ENCODE assay signal across 1 cellular context in the genomic region with DNA sequence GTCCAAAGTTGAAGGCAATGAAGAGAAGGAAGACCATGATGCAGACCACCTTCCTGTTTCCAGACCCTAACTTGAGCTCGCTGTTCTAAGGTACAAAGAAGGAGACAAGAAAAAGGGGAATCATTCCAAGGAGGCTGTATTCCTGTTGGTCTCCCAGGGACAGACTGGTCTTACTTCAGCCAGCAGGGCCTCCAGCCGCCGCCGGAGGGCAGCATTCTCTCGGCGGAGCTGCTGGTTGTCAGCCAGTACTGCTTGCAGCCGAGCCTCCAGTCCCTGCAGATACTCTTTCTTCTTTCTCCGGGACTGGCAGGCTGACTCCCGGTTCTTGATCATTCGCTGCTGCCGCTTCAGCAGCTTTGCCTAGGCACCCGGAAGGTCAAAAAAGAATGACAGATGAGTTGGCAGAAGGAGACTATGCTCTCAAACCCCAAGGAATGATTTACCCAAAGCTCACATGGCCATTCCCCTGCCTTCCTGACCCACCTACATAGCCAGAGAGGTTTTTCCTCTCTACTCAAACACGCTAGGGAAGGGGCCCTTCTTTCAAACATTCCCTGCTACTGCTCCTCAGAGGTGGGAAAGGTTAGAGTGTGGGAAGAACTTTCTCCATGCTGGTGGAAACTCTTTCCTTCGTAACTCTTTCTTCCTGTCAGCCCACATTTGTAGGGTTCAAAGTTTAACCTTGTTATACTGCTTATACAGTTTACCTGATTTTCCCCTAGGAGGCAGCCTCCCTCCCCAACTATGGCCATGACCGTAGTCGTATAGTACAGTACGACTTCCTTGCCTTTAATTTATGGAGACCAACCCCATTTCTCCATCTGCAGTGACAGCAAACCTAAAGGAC.
TF ChIP-seq lines count a peak whose summit lies in the region.

No MANE protein-coding gene starts in this region.

TF ChIP-seq in HepG2, 621 proteins besides CTCF, POLR2A, EP300 and RAD21 (continued from another document and continues in another):
- TF ChIP-seq, protein P1, sequence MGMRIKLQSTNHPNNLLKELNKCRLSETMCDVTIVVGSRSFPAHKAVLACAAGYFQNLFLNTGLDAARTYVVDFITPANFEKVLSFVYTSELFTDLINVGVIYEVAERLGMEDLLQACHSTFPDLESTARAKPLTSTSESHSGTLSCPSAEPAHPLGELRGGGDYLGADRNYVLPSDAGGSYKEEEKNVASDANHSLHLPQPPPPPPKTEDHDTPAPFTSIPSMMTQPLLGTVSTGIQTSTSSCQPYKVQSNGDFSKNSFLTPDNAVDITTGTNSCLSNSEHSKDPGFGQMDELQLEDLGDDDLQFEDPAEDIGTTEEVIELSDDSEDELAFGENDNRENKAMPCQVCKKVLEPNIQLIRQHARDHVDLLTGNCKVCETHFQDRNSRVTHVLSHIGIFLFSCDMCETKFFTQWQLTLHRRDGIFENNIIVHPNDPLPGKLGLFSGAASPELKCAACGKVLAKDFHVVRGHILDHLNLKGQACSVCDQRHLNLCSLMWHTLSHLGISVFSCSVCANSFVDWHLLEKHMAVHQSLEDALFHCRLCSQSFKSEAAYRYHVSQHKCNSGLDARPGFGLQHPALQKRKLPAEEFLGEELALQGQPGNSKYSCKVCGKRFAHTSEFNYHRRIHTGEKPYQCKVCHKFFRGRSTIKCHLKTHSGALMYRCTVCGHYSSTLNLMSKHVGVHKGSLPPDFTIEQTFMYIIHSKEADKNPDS (CRISPR knock-in tag; IDR thresholded peaks at IDR 0.05) = no peak
- TF ChIP-seq KDM6A (CRISPR knock-in tag; IDR thresholded peaks at IDR 0.05; ENCODE audit: low read depth) (no peak), CBFB (CRISPR knock-in tag; IDR thresholded peaks at IDR 0.05) (peak; percentile 27; the same call in 1 of the 2 replicates), ZNF644 (CRISPR knock-in tag; IDR thresholded peaks at IDR 0.05; ENCODE audit: low read depth) (peak; percentile 40; the same call in 1 of the 2 replicates), IKZF4 (CRISPR knock-in tag; IDR thresholded peaks at IDR 0.05; ENCODE audit: borderline replicate concordance, low read depth, not compliant biosample characterization) (no peak), CREBL2 (CRISPR knock-in tag; IDR thresholded peaks at IDR 0.05; ENCODE audit: borderline replicate concordance) (no peak), ZNF777 (CRISPR knock-in tag; IDR thresholded peaks at IDR 0.05) (peak; percentile 74), KDM2A (CRISPR knock-in tag; IDR thresholded peaks at IDR 0.05; ENCODE audit: borderline replicate concordance, low read depth) (peak; percentile 85), ATAD3A (CRISPR knock-in tag; IDR thresholded peaks at IDR 0.05) (no peak), ZNF12 (CRISPR knock-in tag; IDR thresholded peaks at IDR 0.05) (0 out of 2 replicates have a peak, but pooled peaks have one; percentile 33), ZNF605 (CRISPR knock-in tag; IDR thresholded peaks at IDR 0.05) (peak; percentile 44; the same call in 1 of the 2 replicates), NFYC (CRISPR knock-in tag; IDR thresholded peaks at IDR 0.05) (peak; percentile 30; the same call in 1 of the 2 replicates), ERF (CRISPR knock-in tag; IDR thresholded peaks at IDR 0.05) (peak; percentile 86), POLR2G (IDR thresholded peaks at IDR 0.05; ENCODE audit: low read depth, low read length) (peak; percentile 72), SNAI1 (CRISPR knock-in tag; IDR thresholded peaks at IDR 0.05; ENCODE audit: borderline replicate concordance) (no peak), MED13 (CRISPR knock-in tag; IDR thresholded peaks at IDR 0.05) (peak; percentile 72; the same call in 1 of the 2 replicates), MIER2 (CRISPR knock-in tag; IDR thresholded peaks at IDR 0.05) (0 out of 2 replicates have a peak, but pooled peaks have one; percentile 44), PRPF4 (IDR thresholded peaks at IDR 0.05; ENCODE audit: low read depth, low read length, poor library complexity, severe bottlenecking) (no peak), ZBTB42 (CRISPR knock-in tag; IDR thresholded peaks at IDR 0.05) (no peak), HNF4G (IDR thresholded peaks at IDR 0.05; ENCODE audit: borderline replicate concordance, low read depth, low read length) (peak; percentile 71), HNF4G (CRISPR knock-in tag; IDR thresholded peaks at IDR 0.05; ENCODE audit: borderline replicate concordance, low read depth) (peak; percentile 74; the same call in 1 of the 2 replicates), ZNF615 (CRISPR knock-in tag; IDR thresholded peaks at IDR 0.05; ENCODE audit: borderline replicate concordance) (no peak), ZNF451 (CRISPR knock-in tag; IDR thresholded peaks at IDR 0.05) (no peak), PLRG1 (conservative IDR thresholded peaks at IDR 0.05) (no peak), ZNF234 (CRISPR knock-in tag; conservative IDR thresholded peaks at IDR 0.05) (no peak), ZBTB44 (CRISPR knock-in tag; IDR thresholded peaks at IDR 0.05) (no peak), ZNF30 (CRISPR knock-in tag; IDR thresholded peaks at IDR 0.05) (no peak), KDM1A (CRISPR knock-in tag; IDR thresholded peaks at IDR 0.05) (0 out of 2 replicates have a peak, but pooled peaks have one; percentile 11), PAX8 (CRISPR knock-in tag; IDR thresholded peaks at IDR 0.05; ENCODE audit: borderline replicate concordance) (peak; percentile 56; the same call in 1 of the 2 replicates), ZNF180 (CRISPR knock-in tag; IDR thresholded peaks at IDR 0.05; ENCODE audit: borderline replicate concordance, low read depth) (no peak), AGO2 (optimal IDR thresholded peaks at IDR 0.05; ENCODE audit: low read depth, low read length) (no peak), ATF5 (CRISPR knock-in tag; IDR thresholded peaks at IDR 0.05; ENCODE audit: low read depth) (no peak), HMGA1 (CRISPR knock-in tag; conservative IDR thresholded peaks at IDR 0.05) (no peak), GATAD2A (CRISPR knock-in tag; IDR thresholded peaks at IDR 0.05) (peak; percentile 48), TBX3 (IDR thresholded peaks at IDR 0.05; ENCODE audit: borderline replicate concordance) (no peak), NR1H2 (CRISPR knock-in tag; IDR thresholded peaks at IDR 0.05; ENCODE audit: borderline replicate concordance, low read depth) (no peak), NCOA2 (CRISPR knock-in tag; IDR thresholded peaks at IDR 0.05) (peak; percentile 30; the same call in 1 of the 2 replicates)
- TF ChIP-seq, protein P2, sequence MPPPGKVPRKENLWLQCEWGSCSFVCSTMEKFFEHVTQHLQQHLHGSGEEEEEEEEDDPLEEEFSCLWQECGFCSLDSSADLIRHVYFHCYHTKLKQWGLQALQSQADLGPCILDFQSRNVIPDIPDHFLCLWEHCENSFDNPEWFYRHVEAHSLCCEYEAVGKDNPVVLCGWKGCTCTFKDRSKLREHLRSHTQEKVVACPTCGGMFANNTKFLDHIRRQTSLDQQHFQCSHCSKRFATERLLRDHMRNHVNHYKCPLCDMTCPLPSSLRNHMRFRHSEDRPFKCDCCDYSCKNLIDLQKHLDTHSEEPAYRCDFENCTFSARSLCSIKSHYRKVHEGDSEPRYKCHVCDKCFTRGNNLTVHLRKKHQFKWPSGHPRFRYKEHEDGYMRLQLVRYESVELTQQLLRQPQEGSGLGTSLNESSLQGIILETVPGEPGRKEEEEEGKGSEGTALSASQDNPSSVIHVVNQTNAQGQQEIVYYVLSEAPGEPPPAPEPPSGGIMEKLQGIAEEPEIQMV (CRISPR knock-in tag; IDR thresholded peaks at IDR 0.05; ENCODE audit: low read depth) = no peak
- TF ChIP-seq, protein P3, sequence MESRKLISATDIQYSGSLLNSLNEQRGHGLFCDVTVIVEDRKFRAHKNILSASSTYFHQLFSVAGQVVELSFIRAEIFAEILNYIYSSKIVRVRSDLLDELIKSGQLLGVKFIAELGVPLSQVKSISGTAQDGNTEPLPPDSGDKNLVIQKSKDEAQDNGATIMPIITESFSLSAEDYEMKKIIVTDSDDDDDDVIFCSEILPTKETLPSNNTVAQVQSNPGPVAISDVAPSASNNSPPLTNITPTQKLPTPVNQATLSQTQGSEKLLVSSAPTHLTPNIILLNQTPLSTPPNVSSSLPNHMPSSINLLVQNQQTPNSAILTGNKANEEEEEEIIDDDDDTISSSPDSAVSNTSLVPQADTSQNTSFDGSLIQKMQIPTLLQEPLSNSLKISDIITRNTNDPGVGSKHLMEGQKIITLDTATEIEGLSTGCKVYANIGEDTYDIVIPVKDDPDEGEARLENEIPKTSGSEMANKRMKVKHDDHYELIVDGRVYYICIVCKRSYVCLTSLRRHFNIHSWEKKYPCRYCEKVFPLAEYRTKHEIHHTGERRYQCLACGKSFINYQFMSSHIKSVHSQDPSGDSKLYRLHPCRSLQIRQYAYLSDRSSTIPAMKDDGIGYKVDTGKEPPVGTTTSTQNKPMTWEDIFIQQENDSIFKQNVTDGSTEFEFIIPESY (CRISPR knock-in tag; IDR thresholded peaks at IDR 0.05) = peak; percentile 13; the same call in 1 of the 2 replicates
- TF ChIP-seq, protein P4, sequence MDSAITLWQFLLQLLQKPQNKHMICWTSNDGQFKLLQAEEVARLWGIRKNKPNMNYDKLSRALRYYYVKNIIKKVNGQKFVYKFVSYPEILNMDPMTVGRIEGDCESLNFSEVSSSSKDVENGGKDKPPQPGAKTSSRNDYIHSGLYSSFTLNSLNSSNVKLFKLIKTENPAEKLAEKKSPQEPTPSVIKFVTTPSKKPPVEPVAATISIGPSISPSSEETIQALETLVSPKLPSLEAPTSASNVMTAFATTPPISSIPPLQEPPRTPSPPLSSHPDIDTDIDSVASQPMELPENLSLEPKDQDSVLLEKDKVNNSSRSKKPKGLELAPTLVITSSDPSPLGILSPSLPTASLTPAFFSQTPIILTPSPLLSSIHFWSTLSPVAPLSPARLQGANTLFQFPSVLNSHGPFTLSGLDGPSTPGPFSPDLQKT (CRISPR knock-in tag; IDR thresholded peaks at IDR 0.05; ENCODE audit: borderline replicate concordance) = no peak
- TF ChIP-seq, protein P5, sequence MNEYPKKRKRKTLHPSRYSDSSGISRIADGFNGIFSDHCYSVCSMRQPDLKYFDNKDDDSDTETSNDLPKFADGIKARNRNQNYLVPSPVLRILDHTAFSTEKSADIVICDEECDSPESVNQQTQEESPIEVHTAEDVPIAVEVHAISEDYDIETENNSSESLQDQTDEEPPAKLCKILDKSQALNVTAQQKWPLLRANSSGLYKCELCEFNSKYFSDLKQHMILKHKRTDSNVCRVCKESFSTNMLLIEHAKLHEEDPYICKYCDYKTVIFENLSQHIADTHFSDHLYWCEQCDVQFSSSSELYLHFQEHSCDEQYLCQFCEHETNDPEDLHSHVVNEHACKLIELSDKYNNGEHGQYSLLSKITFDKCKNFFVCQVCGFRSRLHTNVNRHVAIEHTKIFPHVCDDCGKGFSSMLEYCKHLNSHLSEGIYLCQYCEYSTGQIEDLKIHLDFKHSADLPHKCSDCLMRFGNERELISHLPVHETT (CRISPR knock-in tag; conservative IDR thresholded peaks at IDR 0.05) = no peak; the same call in 1 of the 2 replicates
- TF ChIP-seq, protein P6, sequence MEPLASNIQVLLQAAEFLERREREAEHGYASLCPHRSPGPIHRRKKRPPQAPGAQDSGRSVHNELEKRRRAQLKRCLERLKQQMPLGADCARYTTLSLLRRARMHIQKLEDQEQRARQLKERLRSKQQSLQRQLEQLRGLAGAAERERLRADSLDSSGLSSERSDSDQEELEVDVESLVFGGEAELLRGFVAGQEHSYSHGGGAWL (CRISPR knock-in tag; IDR thresholded peaks at IDR 0.05) = peak; percentile 50
- TF ChIP-seq, protein P7, sequence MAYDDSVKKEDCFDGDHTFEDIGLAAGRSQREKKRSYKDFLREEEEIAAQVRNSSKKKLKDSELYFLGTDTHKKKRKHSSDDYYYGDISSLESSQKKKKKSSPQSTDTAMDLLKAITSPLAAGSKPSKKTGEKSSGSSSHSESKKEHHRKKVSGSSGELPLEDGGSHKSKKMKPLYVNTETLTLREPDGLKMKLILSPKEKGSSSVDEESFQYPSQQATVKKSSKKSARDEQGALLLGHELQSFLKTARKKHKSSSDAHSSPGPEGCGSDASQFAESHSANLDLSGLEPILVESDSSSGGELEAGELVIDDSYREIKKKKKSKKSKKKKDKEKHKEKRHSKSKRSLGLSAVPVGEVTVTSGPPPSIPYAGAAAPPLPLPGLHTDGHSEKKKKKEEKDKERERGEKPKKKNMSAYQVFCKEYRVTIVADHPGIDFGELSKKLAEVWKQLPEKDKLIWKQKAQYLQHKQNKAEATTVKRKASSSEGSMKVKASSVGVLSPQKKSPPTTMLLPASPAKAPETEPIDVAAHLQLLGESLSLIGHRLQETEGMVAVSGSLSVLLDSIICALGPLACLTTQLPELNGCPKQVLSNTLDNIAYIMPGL (CRISPR knock-in tag; IDR thresholded peaks at IDR 0.05; ENCODE audit: borderline replicate concordance in 1 of 2, low read depth in 1 of 2) = peak; percentile 74 to 96; a peak in 3 of 4 replicates
- TF ChIP-seq, protein P8, sequence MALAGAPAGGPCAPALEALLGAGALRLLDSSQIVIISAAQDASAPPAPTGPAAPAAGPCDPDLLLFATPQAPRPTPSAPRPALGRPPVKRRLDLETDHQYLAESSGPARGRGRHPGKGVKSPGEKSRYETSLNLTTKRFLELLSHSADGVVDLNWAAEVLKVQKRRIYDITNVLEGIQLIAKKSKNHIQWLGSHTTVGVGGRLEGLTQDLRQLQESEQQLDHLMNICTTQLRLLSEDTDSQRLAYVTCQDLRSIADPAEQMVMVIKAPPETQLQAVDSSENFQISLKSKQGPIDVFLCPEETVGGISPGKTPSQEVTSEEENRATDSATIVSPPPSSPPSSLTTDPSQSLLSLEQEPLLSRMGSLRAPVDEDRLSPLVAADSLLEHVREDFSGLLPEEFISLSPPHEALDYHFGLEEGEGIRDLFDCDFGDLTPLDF (CRISPR knock-in tag; IDR thresholded peaks at IDR 0.05) = peak; percentile 60; the same call in 1 of the 2 replicates
- TF ChIP-seq, protein P9, sequence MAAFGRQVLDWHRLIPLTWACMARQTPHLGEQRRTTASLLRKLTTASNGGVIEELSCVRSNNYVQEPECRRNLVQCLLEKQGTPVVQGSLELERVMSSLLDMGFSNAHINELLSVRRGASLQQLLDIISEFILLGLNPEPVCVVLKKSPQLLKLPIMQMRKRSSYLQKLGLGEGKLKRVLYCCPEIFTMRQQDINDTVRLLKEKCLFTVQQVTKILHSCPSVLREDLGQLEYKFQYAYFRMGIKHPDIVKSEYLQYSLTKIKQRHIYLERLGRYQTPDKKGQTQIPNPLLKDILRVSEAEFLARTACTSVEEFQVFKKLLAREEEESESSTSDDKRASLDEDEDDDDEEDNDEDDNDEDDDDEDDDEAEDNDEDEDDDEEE (CRISPR knock-in tag; IDR thresholded peaks at IDR 0.05) = no peak
